Comparison of ENCODE assay signal across 9 cellular contexts in genomic region chr4:39636786-39637185, GRCh38. TPM values are rescaled to one million over a fixed set of nuclear protein-coding genes. Genes with fewer than 3 reads are reported as not detected.
DNase-seq lines count a peak whose midpoint lies in the region; ATAC-seq and TF ChIP-seq lines count a peak whose summit lies in the region.
"Had no signal": no experiment of that assay in that cellular context is flagged by ENCODE, and none has a peak within 500 bp of the region (broad histone marks: within the 10 kb centered on the region; RNA-seq: fewer than 3 reads in every experiment).

No MANE protein-coding gene starts in this region.

- H3K27me3 Mint-ChIP-seq in activated CD4-positive, alpha-beta T cell treated with anti-CD3 and anti-CD28 coated beads for 36 hours = no peaks in the 10 kb centered on the region

- peak overlapping the region; percentile 91 for H3K27ac ChIP-seq in A673 (ENCODE audit: low read depth, low read length, poor library complexity, severe bottlenecking)

- no peak overlapping the region for H3K4me3 Mint-ChIP-seq in activated CD4-positive, alpha-beta T cell treated with anti-CD3 and anti-CD28 coated beads for 36 hours

- no peaks in the 10 kb centered on the region for H3K36me3 Mint-ChIP-seq in activated CD4-positive, alpha-beta T cell treated with anti-CD3 and anti-CD28 coated beads for 36 hours (ENCODE audit: low read depth)

- CTCF ChIA-PET in A673 (lab: Charles Lee) = no interaction called here
- CTCF ChIA-PET in activated CD4-positive, alpha-beta T cell treated with anti-CD3 and anti-CD28 coated beads for 36 hours (lab: Charles Lee) = interaction anchor here (0.9 to 1.2 kb wide), 2 partner anchors 11 to 108 kb away, joined by 3 read pairs; no protein-coding TSS in a partner anchor

- peaks cover 33% of the 10 kb centered on the region for H3K4me1 Mint-ChIP-seq in activated CD4-positive, alpha-beta T cell treated with anti-CD3 and anti-CD28 coated beads for 36 hours

- H3K9me3 ChIP-seq in A673 (ENCODE audit: low read depth, low read length, poor library complexity, severe bottlenecking) = no peaks in the 10 kb centered on the region
- no peaks in the 10 kb centered on the region for H3K9me3 ChIP-seq in mucosa of descending colon

- intact Hi-C loops in A673 (cut with micrococcal nuclease; ENCODE audit: unreplicated experiment) (loop anchor here (5.0 to 10.0 kb wide), 2 partner anchors 109 to 338 kb away; partner anchors contain the start of genes PDS5A and UGDH), mucosa of descending colon (cut with DNase I, micrococcal nuclease) (loop anchor here (5.0 to 10.0 kb wide), 2 partner anchors 109 to 112 kb away; partner anchors contain the start of gene UGDH (in 2 of the 2))
- intact Hi-C loops in activated CD4-positive, alpha-beta T cell treated with anti-CD3 and anti-CD28 coated beads for 36 hours (cut with DNase I, micrococcal nuclease) = loop anchor here (5.0 kb wide), 2 partner anchors 179 to 671 kb away; partner anchors contain the start of genes LIAS (in 1 of the 2) and RPL9 (in 1 of the 2)

- peaks cover 10% of the 10 kb centered on the region for H3K4me1 ChIP-seq in A673 (ENCODE audit: insufficient read depth, low read length, poor library complexity, severe bottlenecking)
- peaks cover 23% of the 10 kb centered on the region for H3K4me1 ChIP-seq in mucosa of descending colon (ENCODE audit: low read depth)

- no peak for DNase-seq in A673 (ENCODE audit: low spot score)
- no peak for DNase-seq in Jurkat, Clone E6-1 (ENCODE audit: low read depth, low spot score)
- DNase-seq in cardiac fibroblast (ENCODE audit: low read depth in 2 of 2) = peak; percentile 33 to 53
- DNase-seq in mucosa of descending colon = no peak
- DNase-seq in HPDE6-E6E7 (ENCODE audit: extremely low spot score) = no peak
- DNase-seq in effector CD8-positive, alpha-beta T cell (lab: John Stamatoyannopoulos, UW) = no peak
- DNase-seq in activated CD4-positive, alpha-beta T cell treated with anti-CD3 and anti-CD28 coated beads for 36 hours = no peak
- DNase-seq in activated CD4-positive, alpha-beta T cell treated with anti-CD3 and anti-CD28 coated beads for 1 hour = no peak

- no peak for ATAC-seq in mucosa of descending colon
- ATAC-seq in activated CD4-positive, alpha-beta T cell treated with anti-CD3 and anti-CD28 coated beads for 36 hours = no peak

- H3K36me3 ChIP-seq in A673 (ENCODE audit: insufficient read depth, low read length, poor library complexity, severe bottlenecking) (no peaks in the 10 kb centered on the region), mucosa of descending colon (ENCODE audit: low read depth) (no peaks in the 10 kb centered on the region)

- TF ChIP-seq CTCF in A673 (conservative IDR thresholded peaks at IDR 0.05; ENCODE audit: low read depth, low read length) (no peak), cardiac fibroblast (IDR thresholded peaks at IDR 0.05; ENCODE audit: low read depth, low read length) (no peak), mucosa of descending colon (IDR thresholded peaks at IDR 0.05) (no peak)

- BruUV-seq in A673 (replicated peaks; lab: Mats Ljungman, UMichigan) = no TSS peak

- H3K27me3 ChIP-seq in A673 (replicated peaks; ENCODE audit: insufficient read depth, low read depth, low read length, poor library complexity) = no peaks in the 10 kb centered on the region

- H3K9me3 Mint-ChIP-seq in activated CD4-positive, alpha-beta T cell treated with anti-CD3 and anti-CD28 coated beads for 36 hours (ENCODE audit: low read depth) = no peaks in the 10 kb centered on the region
- H3K9me3 Mint-ChIP-seq: T-helper 2 cell treated with Interferon-gamma antibody and Interleukin-4, amounts not matched to agents 5 μg/mL and 100 μg/mL, for 36 hours had no signal

- POLR2A ChIA-PET in A673 (lab: Charles Lee; ENCODE audit: low non-redundant PET) = no interaction called here
- POLR2A ChIA-PET in activated CD4-positive, alpha-beta T cell treated with anti-CD3 and anti-CD28 coated beads for 36 hours (lab: Charles Lee) = no interaction called here

- H3K4me3 ChIP-seq in A673 (ENCODE audit: low read depth, low read length, poor library complexity, severe bottlenecking) (peak overlapping the region; percentile 95), cardiac fibroblast (replicated peaks in 1 of 2; ENCODE audit: low read depth in 2 of 2, low read length in 2 of 2) (peak overlapping the region; percentile 90 to 95), mucosa of descending colon (peak overlapping the region; percentile 95)
- H3K4me3 ChIP-seq in Jurkat, Clone E6-1 (ENCODE audit: low read length) = peak overlapping the region; percentile 64

- no peak overlapping the region for H3K27ac Mint-ChIP-seq in activated CD4-positive, alpha-beta T cell treated with anti-CD3 and anti-CD28 coated beads for 36 hours
- H3K27ac Mint-ChIP-seq: T-helper 2 cell treated with Interferon-gamma antibody and Interleukin-4, amounts not matched to agents 5 μg/mL and 100 μg/mL, for 36 hours had no signal

RNA-seq across cellular contexts. Expression of gene SMIM14, which starts 1.9 kb away (rescaled TPM):
- total RNA-seq in A673 (2021) = 14.4 and 14.5 TPM in 2 replicates
- polyA plus RNA-seq in Jurkat, Clone E6-1 (2012; ENCODE audit: insufficient read depth, insufficient read length) = 11.7 TPM
- 100 to 1,000 TPM in 2 of 3 donors, 10 to 100 TPM in 1; 69.5 to 142 (median 123) TPM for total RNA-seq in mucosa of descending colon
- 1 to 10 TPM; 1.4 to 2.0 TPM for total RNA-seq in activated CD4-positive, alpha-beta T cell treated with anti-CD3 and anti-CD28 coated beads for 36 hours

Comparison
In these comparisons a context has a peak if more than half of its experiments do, and no peak if none do; other contexts are left out.
1. DNase-seq: peak in cardiac fibroblast (2 of 2); none in A673 (single experiment), Jurkat, Clone E6-1 (single experiment), mucosa of descending colon (0 of 3), HPDE6-E6E7 (single experiment), effector CD8-positive, alpha-beta T cell (single experiment), activated CD4-positive, alpha-beta T cell treated with anti-CD3 and anti-CD28 coated beads for 36 hours (single experiment) and activated CD4-positive, alpha-beta T cell treated with anti-CD3 and anti-CD28 coated beads for 1 hour (single experiment).
2. Peak in every context shown above with its lines, with median percentiles within 50 percentile points of each other: H3K4me3 ChIP-seq.